In the genomic region with DNA sequence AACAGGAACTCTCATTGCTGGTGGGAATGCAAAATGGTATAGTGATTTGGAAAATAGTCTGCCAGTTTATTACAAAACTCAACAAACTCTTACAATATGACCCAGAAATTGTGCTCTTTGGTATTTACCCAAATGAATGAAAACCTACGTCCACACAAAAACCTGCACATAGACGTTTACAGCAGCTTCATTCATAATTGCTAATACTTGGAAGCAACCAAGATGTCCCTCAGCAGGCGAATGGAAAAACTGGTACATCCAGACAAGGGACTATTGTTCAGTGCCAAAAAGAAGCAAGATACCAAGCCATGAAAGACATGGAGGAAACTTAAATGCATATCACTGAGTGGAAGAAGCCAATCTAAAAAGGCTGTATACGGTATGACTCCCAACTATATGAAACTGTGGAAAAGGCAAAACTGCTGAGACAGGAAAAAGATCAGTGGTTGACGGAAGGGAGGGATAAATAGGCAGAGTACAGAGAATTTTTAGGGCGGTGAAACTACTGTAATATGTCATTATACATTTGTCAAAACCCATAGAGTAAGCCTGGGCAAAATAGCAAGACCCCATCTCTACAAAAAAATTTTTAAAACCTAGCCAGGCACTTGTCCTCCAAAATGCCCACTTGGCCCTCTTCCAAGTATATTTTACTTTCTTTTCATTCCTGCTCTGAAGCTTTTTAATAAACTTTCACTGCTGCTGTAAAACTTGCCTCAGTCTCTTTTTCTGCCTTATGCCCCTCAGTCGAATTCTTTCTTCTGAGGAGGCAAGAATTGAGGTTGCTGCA, we compare ENCODE assay signal across 3 cellular contexts.
A peak's percentile ranks its signal among the peaks of the same experiment; 100 is the strongest.
TF ChIP-seq lines count a peak whose summit lies in the region.

No MANE protein-coding gene starts in this region.

TF ChIP-seq in HepG2, 621 proteins besides CTCF, POLR2A, EP300 and RAD21:
- TF ChIP-seq MAFF (IDR thresholded peaks at IDR 0.05; ENCODE audit: low read depth, low read length) (peak; percentile 78), MAFK (conservative IDR thresholded peaks at IDR 0.05 in 1 of 2, IDR thresholded peaks at IDR 0.05 in 1 of 2; ENCODE audit: low read length in 2 of 2) (peak; percentile 72 to 89), GTF3A (CRISPR knock-in tag; conservative IDR thresholded peaks at IDR 0.05) (no peak), ZNF121 (CRISPR knock-in tag; IDR thresholded peaks at IDR 0.05) (peak; percentile 60)

TF ChIP-seq in HEK293, 187 proteins besides CTCF, POLR2A, EP300 and RAD21:
- no peak for TF ChIP-seq SETDB1 (IDR thresholded peaks at IDR 0.05; ENCODE audit: insufficient read length, low read length)
- TF ChIP-seq, protein P1, sequence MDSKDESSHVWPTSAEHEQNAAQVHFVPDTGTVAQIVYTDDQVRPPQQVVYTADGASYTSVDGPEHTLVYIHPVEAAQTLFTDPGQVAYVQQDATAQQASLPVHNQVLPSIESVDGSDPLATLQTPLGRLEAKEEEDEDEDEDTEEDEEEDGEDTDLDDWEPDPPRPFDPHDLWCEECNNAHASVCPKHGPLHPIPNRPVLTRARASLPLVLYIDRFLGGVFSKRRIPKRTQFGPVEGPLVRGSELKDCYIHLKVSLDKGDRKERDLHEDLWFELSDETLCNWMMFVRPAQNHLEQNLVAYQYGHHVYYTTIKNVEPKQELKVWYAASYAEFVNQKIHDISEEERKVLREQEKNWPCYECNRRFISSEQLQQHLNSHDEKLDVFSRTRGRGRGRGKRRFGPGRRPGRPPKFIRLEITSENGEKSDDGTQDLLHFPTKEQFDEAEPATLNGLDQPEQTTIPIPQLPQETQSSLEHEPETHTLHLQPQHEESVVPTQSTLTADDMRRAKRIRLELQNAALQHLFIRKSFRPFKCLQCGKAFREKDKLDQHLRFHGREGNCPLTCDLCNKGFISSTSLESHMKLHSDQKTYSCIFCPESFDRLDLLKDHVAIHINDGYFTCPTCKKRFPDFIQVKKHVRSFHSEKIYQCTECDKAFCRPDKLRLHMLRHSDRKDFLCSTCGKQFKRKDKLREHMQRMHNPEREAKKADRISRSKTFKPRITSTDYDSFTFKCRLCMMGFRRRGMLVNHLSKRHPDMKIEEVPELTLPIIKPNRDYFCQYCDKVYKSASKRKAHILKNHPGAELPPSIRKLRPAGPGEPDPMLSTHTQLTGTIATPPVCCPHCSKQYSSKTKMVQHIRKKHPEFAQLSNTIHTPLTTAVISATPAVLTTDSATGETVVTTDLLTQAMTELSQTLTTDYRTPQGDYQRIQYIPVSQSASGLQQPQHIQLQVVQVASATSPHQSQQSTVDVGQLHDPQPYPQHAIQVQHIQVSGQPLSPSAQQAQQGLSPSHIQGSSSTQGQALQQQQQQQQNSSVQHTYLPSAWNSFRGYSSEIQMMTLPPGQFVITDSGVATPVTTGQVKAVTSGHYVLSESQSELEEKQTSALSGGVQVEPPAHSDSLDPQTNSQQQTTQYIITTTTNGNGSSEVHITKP (tag by site-specific recombination; IDR thresholded peaks at IDR 0.05) = 0 out of 2 replicates have a peak, but pooled peaks have one; percentile 22

TF ChIP-seq in K562, 482 proteins besides CTCF, POLR2A, EP300 and RAD21:
- TF ChIP-seq ZNF12 (CRISPR knock-in tag; IDR thresholded peaks at IDR 0.05) (no peak), MAFK (IDR thresholded peaks at IDR 0.05; ENCODE audit: low read length) (peak; percentile 50; the same call in 1 of the 2 replicates), ZNF77 (CRISPR knock-in tag; IDR thresholded peaks at IDR 0.05) (no peak), ZNF316 (IDR thresholded peaks at IDR 0.05) (peak; percentile 93), NFIC (IDR thresholded peaks at IDR 0.05) (peak; percentile 70), MYNN (IDR thresholded peaks at IDR 0.05) (no peak), MYNN (CRISPR knock-in tag; IDR thresholded peaks at IDR 0.05) (no peak), PML (IDR thresholded peaks at IDR 0.05; ENCODE audit: low read length) (no peak), MAFF (IDR thresholded peaks at IDR 0.05; ENCODE audit: low read length) (peak; percentile 57; the same call in 1 of the 2 replicates), RBM25 (IDR thresholded peaks at IDR 0.05; ENCODE audit: low read depth, low read length, severe bottlenecking) (peak; percentile 52), KLF1 (tag; IDR thresholded peaks at IDR 0.05) (no peak), ARID2 (IDR thresholded peaks at IDR 0.05) (no peak), C11orf30 (IDR thresholded peaks at IDR 0.05; ENCODE audit: low read depth) (peak; percentile 85), TAF9B (IDR thresholded peaks at IDR 0.05; ENCODE audit: partially characterized antibody) (no peak), MAFG (tag; conservative IDR thresholded peaks at IDR 0.05) (peak; percentile 68)
- TF ChIP-seq, protein P2, sequence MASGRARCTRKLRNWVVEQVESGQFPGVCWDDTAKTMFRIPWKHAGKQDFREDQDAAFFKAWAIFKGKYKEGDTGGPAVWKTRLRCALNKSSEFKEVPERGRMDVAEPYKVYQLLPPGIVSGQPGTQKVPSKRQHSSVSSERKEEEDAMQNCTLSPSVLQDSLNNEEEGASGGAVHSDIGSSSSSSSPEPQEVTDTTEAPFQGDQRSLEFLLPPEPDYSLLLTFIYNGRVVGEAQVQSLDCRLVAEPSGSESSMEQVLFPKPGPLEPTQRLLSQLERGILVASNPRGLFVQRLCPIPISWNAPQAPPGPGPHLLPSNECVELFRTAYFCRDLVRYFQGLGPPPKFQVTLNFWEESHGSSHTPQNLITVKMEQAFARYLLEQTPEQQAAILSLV (tag; IDR thresholded peaks at IDR 0.05) = no peak
- TF ChIP-seq, protein P3, sequence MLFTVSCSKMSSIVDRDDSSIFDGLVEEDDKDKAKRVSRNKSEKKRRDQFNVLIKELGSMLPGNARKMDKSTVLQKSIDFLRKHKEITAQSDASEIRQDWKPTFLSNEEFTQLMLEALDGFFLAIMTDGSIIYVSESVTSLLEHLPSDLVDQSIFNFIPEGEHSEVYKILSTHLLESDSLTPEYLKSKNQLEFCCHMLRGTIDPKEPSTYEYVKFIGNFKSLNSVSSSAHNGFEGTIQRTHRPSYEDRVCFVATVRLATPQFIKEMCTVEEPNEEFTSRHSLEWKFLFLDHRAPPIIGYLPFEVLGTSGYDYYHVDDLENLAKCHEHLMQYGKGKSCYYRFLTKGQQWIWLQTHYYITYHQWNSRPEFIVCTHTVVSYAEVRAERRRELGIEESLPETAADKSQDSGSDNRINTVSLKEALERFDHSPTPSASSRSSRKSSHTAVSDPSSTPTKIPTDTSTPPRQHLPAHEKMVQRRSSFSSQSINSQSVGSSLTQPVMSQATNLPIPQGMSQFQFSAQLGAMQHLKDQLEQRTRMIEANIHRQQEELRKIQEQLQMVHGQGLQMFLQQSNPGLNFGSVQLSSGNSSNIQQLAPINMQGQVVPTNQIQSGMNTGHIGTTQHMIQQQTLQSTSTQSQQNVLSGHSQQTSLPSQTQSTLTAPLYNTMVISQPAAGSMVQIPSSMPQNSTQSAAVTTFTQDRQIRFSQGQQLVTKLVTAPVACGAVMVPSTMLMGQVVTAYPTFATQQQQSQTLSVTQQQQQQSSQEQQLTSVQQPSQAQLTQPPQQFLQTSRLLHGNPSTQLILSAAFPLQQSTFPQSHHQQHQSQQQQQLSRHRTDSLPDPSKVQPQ (CRISPR knock-in tag; IDR thresholded peaks at IDR 0.05; ENCODE audit: borderline replicate concordance) = no peak
- TF ChIP-seq, protein P4, sequence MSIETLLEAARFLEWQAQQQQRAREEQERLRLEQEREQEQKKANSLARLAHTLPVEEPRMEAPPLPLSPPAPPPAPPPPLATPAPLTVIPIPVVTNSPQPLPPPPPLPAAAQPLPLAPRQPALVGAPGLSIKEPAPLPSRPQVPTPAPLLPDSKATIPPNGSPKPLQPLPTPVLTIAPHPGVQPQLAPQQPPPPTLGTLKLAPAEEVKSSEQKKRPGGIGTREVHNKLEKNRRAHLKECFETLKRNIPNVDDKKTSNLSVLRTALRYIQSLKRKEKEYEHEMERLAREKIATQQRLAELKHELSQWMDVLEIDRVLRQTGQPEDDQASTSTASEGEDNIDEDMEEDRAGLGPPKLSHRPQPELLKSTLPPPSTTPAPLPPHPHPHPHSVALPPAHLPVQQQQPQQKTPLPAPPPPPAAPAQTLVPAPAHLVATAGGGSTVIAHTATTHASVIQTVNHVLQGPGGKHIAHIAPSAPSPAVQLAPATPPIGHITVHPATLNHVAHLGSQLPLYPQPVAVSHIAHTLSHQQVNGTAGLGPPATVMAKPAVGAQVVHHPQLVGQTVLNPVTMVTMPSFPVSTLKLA (conservative IDR thresholded peaks at IDR 0.05) = no peak
